1 cellular context compared by ENCODE assay signal in genomic region chr1:2555634-2556276, GRCh38.
TF ChIP-seq lines count a peak whose summit lies in the region.

No MANE protein-coding gene starts in this region.

TF ChIP-seq in HepG2, 621 proteins besides CTCF, POLR2A, EP300 and RAD21 (continued from another document and continues in another):
- no peak for TF ChIP-seq ZBTB42 (CRISPR knock-in tag; IDR thresholded peaks at IDR 0.05)
- TF ChIP-seq THRA (CRISPR knock-in tag; IDR thresholded peaks at IDR 0.05; ENCODE audit: borderline replicate concordance), result no peak
- no peak; the same call in 1 of the 2 replicates for TF ChIP-seq TAF1 (CRISPR knock-in tag; IDR thresholded peaks at IDR 0.05)
- TF ChIP-seq ZNF674 (CRISPR knock-in tag; IDR thresholded peaks at IDR 0.05; ENCODE audit: low read depth), result no peak
- TF ChIP-seq AFF4 (CRISPR knock-in tag; IDR thresholded peaks at IDR 0.05), result no peak
- TF ChIP-seq CCAR2 (optimal IDR thresholded peaks at IDR 0.05; ENCODE audit: low read depth, low read length), result no peak
- TF ChIP-seq CSRNP1 (CRISPR knock-in tag; IDR thresholded peaks at IDR 0.05), result peak; percentile 16; the same call in 1 of the 2 replicates
- TF ChIP-seq ZNF263 (CRISPR knock-in tag; IDR thresholded peaks at IDR 0.05), result 0 out of 2 replicates have a peak, but pooled peaks have one; percentile 22
- no peak; the same call in 1 of the 2 replicates for TF ChIP-seq ZNF609 (CRISPR knock-in tag; IDR thresholded peaks at IDR 0.05; ENCODE audit: borderline replicate concordance)
- TF ChIP-seq DDIT3 (CRISPR knock-in tag; IDR thresholded peaks at IDR 0.05), result no peak
- TF ChIP-seq ZNF264 (CRISPR knock-in tag; IDR thresholded peaks at IDR 0.05), result no peak
- no peak for TF ChIP-seq BATF2 (CRISPR knock-in tag; IDR thresholded peaks at IDR 0.05)
- no peak for TF ChIP-seq ZFP82 (CRISPR knock-in tag; IDR thresholded peaks at IDR 0.05; ENCODE audit: borderline replicate concordance)
- TF ChIP-seq EED (CRISPR knock-in tag; IDR thresholded peaks at IDR 0.05), result no peak
- TF ChIP-seq ZFY (CRISPR knock-in tag; IDR thresholded peaks at IDR 0.05), result peak; percentile 23; the same call in 1 of the 2 replicates
- 0 out of 2 replicates have a peak, but pooled peaks have one; percentile 22 for TF ChIP-seq SIN3A (IDR thresholded peaks at IDR 0.05; ENCODE audit: borderline replicate concordance, low read depth, low read length)
- TF ChIP-seq CSRNP2 (CRISPR knock-in tag; conservative IDR thresholded peaks at IDR 0.05; ENCODE audit: low read depth), result no peak
- TF ChIP-seq NFATC3 (CRISPR knock-in tag; IDR thresholded peaks at IDR 0.05), result no peak
- no peak for TF ChIP-seq ZNF704 (CRISPR knock-in tag; IDR thresholded peaks at IDR 0.05; ENCODE audit: borderline replicate concordance)
- TF ChIP-seq HNRNPL (IDR thresholded peaks at IDR 0.05; ENCODE audit: low read depth, low read length), result peak; percentile 71; the same call in 1 of the 2 replicates
- no peak; the same call in 1 of the 2 replicates for TF ChIP-seq MIER3 (CRISPR knock-in tag; IDR thresholded peaks at IDR 0.05; ENCODE audit: borderline replicate concordance)
- TF ChIP-seq HOXA7 (CRISPR knock-in tag; IDR thresholded peaks at IDR 0.05), result no peak
- no peak for TF ChIP-seq GPN1 (CRISPR knock-in tag; IDR thresholded peaks at IDR 0.05; ENCODE audit: borderline replicate concordance)
- peak; percentile 57 for TF ChIP-seq ZNF883 (CRISPR knock-in tag; IDR thresholded peaks at IDR 0.05; ENCODE audit: not compliant biosample characterization)
- TF ChIP-seq GABPA (IDR thresholded peaks at IDR 0.05; ENCODE audit: low read depth, low read length), result no peak
- TF ChIP-seq GABPA (CRISPR knock-in tag; IDR thresholded peaks at IDR 0.05; ENCODE audit: low read depth), result peak; percentile 68
- peak; percentile 40; the same call in 1 of the 2 replicates for TF ChIP-seq POGZ (CRISPR knock-in tag; IDR thresholded peaks at IDR 0.05)
- no peak for TF ChIP-seq PAWR (CRISPR knock-in tag; IDR thresholded peaks at IDR 0.05; ENCODE audit: borderline replicate concordance)
- TF ChIP-seq HNF1B (CRISPR knock-in tag; IDR thresholded peaks at IDR 0.05), result peak; percentile 51; the same call in 1 of the 2 replicates
- TF ChIP-seq NFE2 (CRISPR knock-in tag; IDR thresholded peaks at IDR 0.05), result no peak
- TF ChIP-seq HOMEZ (CRISPR knock-in tag; IDR thresholded peaks at IDR 0.05; ENCODE audit: low read depth), result 0 out of 2 replicates have a peak, but pooled peaks have one; percentile 23
- TF ChIP-seq HIVEP1 (CRISPR knock-in tag; IDR thresholded peaks at IDR 0.05), result 0 out of 2 replicates have a peak, but pooled peaks have one; percentile 72
- 0 out of 2 replicates have a peak, but pooled peaks have one; percentile 2 for TF ChIP-seq STAG1 (CRISPR knock-in tag; IDR thresholded peaks at IDR 0.05)
- 0 out of 2 replicates have a peak, but pooled peaks have one; percentile 9 for TF ChIP-seq CREM (IDR thresholded peaks at IDR 0.05)
- TF ChIP-seq CREM (CRISPR knock-in tag; IDR thresholded peaks at IDR 0.05), result no peak
- no peak for TF ChIP-seq ZNF850 (CRISPR knock-in tag; conservative IDR thresholded peaks at IDR 0.05)
- TF ChIP-seq ZNF670 (CRISPR knock-in tag; IDR thresholded peaks at IDR 0.05; ENCODE audit: borderline replicate concordance), result 0 out of 2 replicates have a peak, but pooled peaks have one; percentile 62
- no peak for TF ChIP-seq E2F5 (CRISPR knock-in tag; conservative IDR thresholded peaks at IDR 0.05)
